In the genomic region with DNA sequence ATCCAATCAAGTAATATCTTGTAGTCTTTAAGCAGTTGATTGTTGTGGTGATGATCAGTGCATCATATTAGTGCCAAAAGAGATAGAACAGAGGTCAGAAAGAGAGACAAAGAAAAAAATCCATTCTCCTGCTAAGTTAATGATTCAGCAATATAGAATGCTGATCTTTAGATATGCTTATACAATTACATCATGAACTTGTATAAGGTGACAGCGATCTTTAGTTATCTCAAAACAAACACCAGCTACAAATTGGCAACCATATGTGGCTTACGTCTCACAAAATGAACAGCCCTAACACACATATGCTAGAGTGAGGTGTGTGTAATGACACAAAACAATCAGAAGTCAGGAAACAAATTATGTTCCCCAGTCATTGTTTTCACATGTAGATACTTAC, we compare ENCODE assay signal across 18 cellular contexts. TPM values are rescaled to one million over a fixed set of nuclear protein-coding genes. Genes with fewer than 3 reads are reported as not detected.
DNase-seq lines count a peak whose midpoint lies in the region; ATAC-seq, FAIRE-seq and TF ChIP-seq lines count a peak whose summit lies in the region.
"Had no signal": no experiment of that assay in that cellular context is flagged by ENCODE, and none has a peak within 500 bp of the region (broad histone marks: within the 10 kb centered on the region; RNA-seq: fewer than 3 reads in every experiment).

No MANE protein-coding gene starts in this region.

- H3K4me3 ChIP-seq in IMR-90 (ENCODE audit: insufficient read depth, low read depth, low read length) (no peak overlapping the region), astrocyte (ENCODE audit: insufficient read depth, low read depth, low read length) (no peak overlapping the region)
- H3K4me3 ChIP-seq: BLaER1 treated with 17β-estradiol and CSF1 and Interleukin-3, amounts not matched to agents 10 nM and 100 nM; GM23248; K562 had no signal

- H4K20me1 ChIP-seq in IMR-90 (ENCODE audit: insufficient read depth, low read length) = no peaks in the 10 kb centered on the region
- no peaks in the 10 kb centered on the region for H4K20me1 ChIP-seq in astrocyte (ENCODE audit: insufficient read depth, low read length)
- H4K20me1 ChIP-seq: BLaER1 treated with 17β-estradiol and CSF1 and Interleukin-3, amounts not matched to agents 10 nM and 100 nM had no signal

- FAIRE-seq in astrocyte (lab: Jason Lieb, UNC) = peak; percentile 41
- peak; percentile 9 for FAIRE-seq in urothelium cell line (lab: Jason Lieb, UNC)
- FAIRE-seq: GM12892, H54, K562 had no signal

- H3K4ac ChIP-seq in IMR-90 (ENCODE audit: low read depth, low read length) = no peak overlapping the region

- H2BK5ac ChIP-seq in IMR-90 (ENCODE audit: low read depth, low read length, poor library complexity, severe bottlenecking) = no peak overlapping the region

- H3K23ac ChIP-seq in IMR-90 (ENCODE audit: low read depth, low read length) = no peak overlapping the region

- TF ChIP-seq POLR2A in IMR-90 (IDR thresholded peaks at IDR 0.05; ENCODE audit: low read depth, low read length) = no peak

- H3K27me3 ChIP-seq in IMR-90 (ENCODE audit: control insufficient read depth, insufficient read depth, low read length) (no peaks in the 10 kb centered on the region), astrocyte (ENCODE audit: insufficient read depth, low read length) (peaks cover 2% of the 10 kb centered on the region)
- H3K27me3 ChIP-seq: BLaER1 treated with 17β-estradiol and CSF1 and Interleukin-3, amounts not matched to agents 10 nM and 100 nM had no signal

- H3K79me1 ChIP-seq in IMR-90 (ENCODE audit: low read depth in 1 of 2, low read length in 2 of 2) = no peaks in the 10 kb centered on the region

- H3K9me3 ChIP-seq in IMR-90 (ENCODE audit: control insufficient read depth, insufficient read depth, low read length) (no peaks in the 10 kb centered on the region), astrocyte (ENCODE audit: insufficient read depth, low read depth, low read length) (no peaks in the 10 kb centered on the region)
- H3K9me3 ChIP-seq: BLaER1 treated with 17β-estradiol and CSF1 and Interleukin-3, amounts not matched to agents 10 nM and 100 nM had no signal

- no peaks in the 10 kb centered on the region for H3K9me3 Mint-ChIP-seq in astrocyte (ENCODE audit: unreplicated experiment)
- no peaks in the 10 kb centered on the region for H3K9me3 Mint-ChIP-seq in glutamatergic neuron (ENCODE audit: unreplicated experiment)

- H2BK15ac ChIP-seq in IMR-90 (ENCODE audit: low read depth, low read length) = no peak overlapping the region

- no peak overlapping the region for H4K91ac ChIP-seq in IMR-90 (ENCODE audit: insufficient read depth, low read depth, low read length)

- no peak overlapping the region for H2BK120ac ChIP-seq in IMR-90 (ENCODE audit: low read depth, low read length)

- H3K18ac ChIP-seq in IMR-90 (ENCODE audit: low read depth, low read length) = no peak overlapping the region

- H3K36me3 ChIP-seq in IMR-90 (ENCODE audit: control insufficient read depth, insufficient read depth, low read length) = no peaks in the 10 kb centered on the region
- no peaks in the 10 kb centered on the region for H3K36me3 ChIP-seq in astrocyte (ENCODE audit: insufficient read depth, low read length)
- H3K36me3 ChIP-seq: BLaER1 treated with 17β-estradiol and CSF1 and Interleukin-3, amounts not matched to agents 10 nM and 100 nM had no signal

- H2AK9ac ChIP-seq in IMR-90 (replicated peaks; ENCODE audit: low read depth, low read length, poor library complexity) = no peak overlapping the region

- no peaks in the 10 kb centered on the region for H3K79me2 ChIP-seq in astrocyte (ENCODE audit: insufficient read depth, low read length)

- H3K27ac Mint-ChIP-seq in astrocyte (ENCODE audit: unreplicated experiment) = no peak overlapping the region
- H3K27ac Mint-ChIP-seq in glutamatergic neuron (ENCODE audit: unreplicated experiment) = no peak overlapping the region
- H3K27ac Mint-ChIP-seq: CD4-positive, CD25-positive, alpha-beta regulatory T cell had no signal

- H3K27ac ChIP-seq in IMR-90 (ENCODE audit: insufficient read depth, low read length) (no peak overlapping the region), astrocyte (ENCODE audit: low read depth, low read length) (no peak overlapping the region)
- H3K27ac ChIP-seq: BLaER1 treated with 17β-estradiol and CSF1 and Interleukin-3, amounts not matched to agents 10 nM and 100 nM; GM23248; HL-60 had no signal

- POLR2A ChIA-PET in IMR-90 (lab: Charles Lee; ENCODE audit: unreplicated experiment) = no interaction called here

- no TSS peak for BruUV-seq in IMR-90 (replicated peaks; lab: Mats Ljungman, UMichigan)

- no peaks in the 10 kb centered on the region for H3K27me3 Mint-ChIP-seq in astrocyte (ENCODE audit: low read depth, unreplicated experiment)
- H3K27me3 Mint-ChIP-seq in glutamatergic neuron (ENCODE audit: unreplicated experiment) = no peaks in the 10 kb centered on the region
- H3K27me3 Mint-ChIP-seq: CD4-positive, CD25-positive, alpha-beta regulatory T cell had no signal

- no CpG with 5 or more reads among the region's 2 CpGs for WGBS in IMR-90 (ENCODE audit: extremely low coverage in 2 of 2, insufficient read length in 1 of 2), 2 experiments

- TF ChIP-seq RAD21 in IMR-90 (IDR thresholded peaks at IDR 0.05; ENCODE audit: low read length) = no peak

- intact Hi-C loops in IMR-90 (cut with micrococcal nuclease) = loop anchor here (10.0 kb wide), 1 partner anchor 58 kb away; no protein-coding TSS in a partner anchor

- H3K4me1 ChIP-seq in IMR-90 (ENCODE audit: control insufficient read depth, insufficient read depth, low read length) = no peaks in the 10 kb centered on the region
- H3K4me1 ChIP-seq in astrocyte (ENCODE audit: insufficient read depth, low read length) = peaks cover 6% of the 10 kb centered on the region
- H3K4me1 ChIP-seq: BLaER1 treated with 17β-estradiol and CSF1 and Interleukin-3, amounts not matched to agents 10 nM and 100 nM had no signal

- no peak overlapping the region for H3K56ac ChIP-seq in IMR-90 (ENCODE audit: extremely low read depth, insufficient read depth, low read length)

- CTCF ChIA-PET in IMR-90 (lab: Yijun Ruan, JAX) = no interaction called here

- no peak overlapping the region for H3K4me3 Mint-ChIP-seq in astrocyte (ENCODE audit: unreplicated experiment)
- no peak overlapping the region for H3K4me3 Mint-ChIP-seq in glutamatergic neuron (ENCODE audit: unreplicated experiment)
- H3K4me3 Mint-ChIP-seq: CD4-positive, CD25-positive, alpha-beta regulatory T cell had no signal

- DNase-seq in IMR-90 = peak; percentile 28
- peak; percentile 62 for DNase-seq in NCI-H69 (lab: John Stamatoyannopoulos, UW)
- DNase-seq in astrocyte (ENCODE audit: low read depth) = peak; percentile 53
- DNase-seq in urothelium cell line (ENCODE audit: low spot score) = no peak
- no peak for DNase-seq in OCI-M1 (lab: John Stamatoyannopoulos, UW)
- DNase-seq in activated CD8-positive, alpha-beta memory T cell treated with anti-CD3 and anti-CD28 coated beads, Interleukin-2, amount 50 U/mL, for 4 hours = no peak
- no peak for DNase-seq in glutamatergic neuron
- DNase-seq: ACHN; CD4-positive, CD25-positive, alpha-beta regulatory T cell; DMS79; GDM1; GM23248 had no signal

- dilution Hi-C loops in IMR-90 (cut with HindIII; ENCODE audit: low sequenced_read_pairs, unreplicated experiment) = no loop called here

- in situ Hi-C loops in IMR-90 (cut with MboI; ENCODE audit: low sequenced_read_pairs) = no loop called here

- H4K5ac ChIP-seq in IMR-90 (ENCODE audit: low read depth, low read length) = no peak overlapping the region

- H2AFZ ChIP-seq in IMR-90 (replicated peaks; ENCODE audit: low read length, poor library complexity) (no peak overlapping the region), astrocyte (ENCODE audit: low read depth, low read length) (no peak overlapping the region)
- H2AFZ ChIP-seq: GM23248 had no signal

- H3K9me1 ChIP-seq in IMR-90 (ENCODE audit: insufficient read depth, low read length) = no peaks in the 10 kb centered on the region

- ATAC-seq in IMR-90 (ENCODE audit: low read depth) = no peak
- ATAC-seq: HCT116, K562 had no signal

- no peak overlapping the region for H2BK20ac ChIP-seq in IMR-90 (ENCODE audit: low read depth, low read length)

- no peak overlapping the region for H2AK5ac ChIP-seq in IMR-90 (ENCODE audit: low read depth, low read length)

- no peak for TF ChIP-seq CTCF in IMR-90 (conservative IDR thresholded peaks at IDR 0.05; ENCODE audit: low read depth, low read length)
- no peak for TF ChIP-seq CTCF in astrocyte (IDR thresholded peaks at IDR 0.05; ENCODE audit: insufficient read depth, low read depth, low read length)
- no peak for TF ChIP-seq CTCF in glutamatergic neuron (IDR thresholded peaks at IDR 0.05; ENCODE audit: partially characterized antibody, unreplicated experiment)

- no peak overlapping the region for H4K8ac ChIP-seq in IMR-90 (ENCODE audit: low read depth in 2 of 2, low read length in 2 of 2)

- H3K4me2 ChIP-seq in IMR-90 (ENCODE audit: low read depth, low read length) (no peak overlapping the region), astrocyte (ENCODE audit: low read length) (no peak overlapping the region)
- H3K4me2 ChIP-seq: BLaER1 treated with 17β-estradiol and CSF1 and Interleukin-3, amounts not matched to agents 10 nM and 100 nM had no signal

- no peak overlapping the region for H3K9ac ChIP-seq in IMR-90 (ENCODE audit: low read depth, low read length)
- no peak overlapping the region for H3K9ac ChIP-seq in astrocyte (ENCODE audit: low read length)
- H3K9ac ChIP-seq: BLaER1 treated with 17β-estradiol and CSF1 and Interleukin-3, amounts not matched to agents 10 nM and 100 nM; GM23248 had no signal

- peaks cover 15% of the 10 kb centered on the region for H3K4me1 Mint-ChIP-seq in astrocyte (ENCODE audit: low read depth, unreplicated experiment)
- peaks cover 3% of the 10 kb centered on the region for H3K4me1 Mint-ChIP-seq in glutamatergic neuron (ENCODE audit: low read depth, unreplicated experiment)
- H3K4me1 Mint-ChIP-seq: CD4-positive, CD25-positive, alpha-beta regulatory T cell had no signal

- H3K36me3 Mint-ChIP-seq in astrocyte (ENCODE audit: low read depth, unreplicated experiment) (no peaks in the 10 kb centered on the region), glutamatergic neuron (ENCODE audit: unreplicated experiment) (no peaks in the 10 kb centered on the region)
- H3K36me3 Mint-ChIP-seq: CD4-positive, CD25-positive, alpha-beta regulatory T cell had no signal

- H3K14ac ChIP-seq in IMR-90 (replicated peaks; ENCODE audit: low read depth, low read length) = no peak overlapping the region

TF ChIP-seq in IMR-90, 13 proteins besides CTCF, POLR2A, EP300 and RAD21 (continues in another document):
- TF ChIP-seq RFX5 (IDR thresholded peaks at IDR 0.05; ENCODE audit: low read depth, low read length) = no peak

RNA-seq across cellular contexts. Expression of a gene that starts 12.5 kb away (rescaled TPM):
- 7.9 and 8.1 TPM in 2 replicates for total RNA-seq in IMR-90 (2012; rRNA removed)
- 7.9 and 8.0 TPM in 2 replicates for polyA plus RNA-seq in IMR-90 (2012; rRNA removed)
- polyA plus RNA-seq in IMR-90 (2012; cell fraction: cytosol; rRNA removed) = 3.0 and 3.3 TPM in 2 replicates
- polyA plus RNA-seq in IMR-90 (2012; cell fraction: nucleus; rRNA removed; ENCODE audit: low replicate concordance) = 1.6 and 10.7 TPM in 2 replicates
- 16.0 and 16.4 TPM in 2 replicates for total RNA-seq in astrocyte
- 67.1 TPM for total RNA-seq in glutamatergic neuron (ENCODE audit: unreplicated experiment)
- total RNA-seq: CD4-positive, CD25-positive, alpha-beta regulatory T cell had no signal
- polyA plus RNA-seq: CD4-positive, CD25-positive, alpha-beta regulatory T cell had no signal

Comparison
In these comparisons a context has a peak if more than half of its experiments do, and no peak if none do; other contexts are left out.
1. DNase-seq: peak in IMR-90 (single experiment), NCI-H69 (single experiment) and astrocyte (single experiment); none in urothelium cell line (single experiment), OCI-M1 (single experiment), activated CD8-positive, alpha-beta memory T cell treated with anti-CD3 and anti-CD28 coated beads, Interleukin-2, amount 50 U/mL, for 4 hours (single experiment) and glutamatergic neuron (single experiment).